Comparison of ENCODE assay signal across 11 cellular contexts in genomic region chr22:50612715-50613221, GRCh38. TPM values are rescaled to one million over a fixed set of nuclear protein-coding genes. Genes with fewer than 3 reads are reported as not detected.
DNase-seq lines count a peak whose midpoint lies in the region; ATAC-seq, FAIRE-seq and TF ChIP-seq lines count a peak whose summit lies in the region.
"Had no signal": no experiment of that assay in that cellular context is flagged by ENCODE, and none has a peak within 500 bp of the region (broad histone marks: within the 10 kb centered on the region; RNA-seq: fewer than 3 reads in every experiment).

No MANE protein-coding gene starts in this region.

- no peaks in the 10 kb centered on the region for H3K79me2 ChIP-seq in smooth muscle cell (ENCODE audit: low read depth)

- WGBS in pancreas, 2 donors: 43 to 49% methylated on average over 16 to 22 of the region's 22 CpGs
- 64% methylated on average over 11 of the region's 22 CpGs for WGBS in smooth muscle cell (ENCODE audit: low lambda C conversion rate)

- H3K9me3 ChIP-seq in pancreas (no peaks in the 10 kb centered on the region), smooth muscle cell (replicated peaks; ENCODE audit: low read depth) (no peaks in the 10 kb centered on the region)

- H3K27me3 ChIP-seq in pancreas (no peaks in the 10 kb centered on the region), smooth muscle cell (ENCODE audit: low read depth) (peaks cover 3% of the 10 kb centered on the region)

- intact Hi-C loops in activated CD4-positive, alpha-beta T cell treated with anti-CD3 and anti-CD28 coated beads for 36 hours (cut with DNase I, micrococcal nuclease): loop anchor here in 1 of 2 experiments (1.0 kb wide), 1 partner anchor 16 kb away; the partner anchor contains the start of gene ARSA
- intact Hi-C loops in pancreas (cut with DNase I): loop anchor here in 1 of 3 donors (10.0 kb wide), 1 partner anchor 348 kb away; the partner anchor contains the start of gene MAPK12

- H3K4me1 ChIP-seq in pancreas: no peaks in the 10 kb centered on the region
- no peaks in the 10 kb centered on the region for H3K4me1 ChIP-seq in smooth muscle cell (ENCODE audit: low read depth)

- peaks cover 7% of the 10 kb centered on the region for H3K27me3 Mint-ChIP-seq in activated CD4-positive, alpha-beta T cell treated with anti-CD3 and anti-CD28 coated beads for 36 hours
- H3K27me3 Mint-ChIP-seq in effector memory CD8-positive, alpha-beta T cell: peaks cover 22 to 60% of the 10 kb centered on the region in 2 donors

- H2AFZ ChIP-seq in smooth muscle cell (ENCODE audit: low read depth): no peak overlapping the region

- ATAC-seq in activated CD4-positive, alpha-beta T cell treated with anti-CD3 and anti-CD28 coated beads for 36 hours: peak; percentile 81
- peak; percentile 17 for ATAC-seq in effector memory CD8-positive, alpha-beta T cell (replicated peaks)
- peak in 3 of 4 donors; percentile 58 to 64 (median 60) for ATAC-seq in pancreas
- no peak for ATAC-seq in HG03457 (IDR thresholded peaks at IDR 0.05; ENCODE audit: unreplicated experiment)

- no peak for FAIRE-seq in pancreas (lab: Jason Lieb, UNC)

- no peaks in the 10 kb centered on the region for H3K36me3 Mint-ChIP-seq in activated CD4-positive, alpha-beta T cell treated with anti-CD3 and anti-CD28 coated beads for 36 hours (ENCODE audit: low read depth)
- H3K36me3 Mint-ChIP-seq in effector memory CD8-positive, alpha-beta T cell (ENCODE audit: insufficient read depth): peaks cover 9% of the 10 kb centered on the region
- H3K36me3 Mint-ChIP-seq: activated naive CD4-positive, alpha-beta T cell treated with anti-CD3 and anti-CD28 coated beads, Interleukin-2, amount 50 U/mL, for 24 hours had no signal

- no peak overlapping the region for H3K27ac Mint-ChIP-seq in activated CD4-positive, alpha-beta T cell treated with anti-CD3 and anti-CD28 coated beads for 36 hours
- H3K27ac Mint-ChIP-seq in effector memory CD8-positive, alpha-beta T cell: no peak overlapping the region
- H3K27ac Mint-ChIP-seq: activated naive CD4-positive, alpha-beta T cell treated with anti-CD3 and anti-CD28 coated beads, Interleukin-2, amount 50 U/mL, for 24 hours had no signal

- no peaks in the 10 kb centered on the region for H3F3A ChIP-seq in smooth muscle cell (ENCODE audit: low read depth)

- CTCF ChIA-PET in activated CD4-positive, alpha-beta T cell treated with anti-CD3 and anti-CD28 coated beads for 36 hours (lab: Charles Lee): interaction anchor here (1.2 kb wide), 1 partner anchor 50 kb away, joined by 4 read pairs; the partner anchor contains the start of gene SYCE3

- H3K9me3 Mint-ChIP-seq in activated CD4-positive, alpha-beta T cell treated with anti-CD3 and anti-CD28 coated beads for 36 hours (ENCODE audit: low read depth): no peaks in the 10 kb centered on the region
- no peaks in the 10 kb centered on the region for H3K9me3 Mint-ChIP-seq in effector memory CD8-positive, alpha-beta T cell
- H3K9me3 Mint-ChIP-seq: activated naive CD4-positive, alpha-beta T cell treated with anti-CD3 and anti-CD28 coated beads, Interleukin-2, amount 50 U/mL, for 24 hours had no signal

- no peak overlapping the region for H3K4me3 Mint-ChIP-seq in activated CD4-positive, alpha-beta T cell treated with anti-CD3 and anti-CD28 coated beads for 36 hours
- peak overlapping the region in 1 of 2 donors; percentile 29 for H3K4me3 Mint-ChIP-seq in effector memory CD8-positive, alpha-beta T cell
- H3K4me3 Mint-ChIP-seq: activated naive CD4-positive, alpha-beta T cell treated with anti-CD3 and anti-CD28 coated beads, Interleukin-2, amount 50 U/mL, for 24 hours; IgD-negative memory B cell had no signal

- TF ChIP-seq CTCF in pancreas (IDR thresholded peaks at IDR 0.05): no peak
- no peak for TF ChIP-seq CTCF in smooth muscle cell (IDR thresholded peaks at IDR 0.05; ENCODE audit: borderline replicate concordance, insufficient read depth, poor library complexity, severe bottlenecking)

- no peak overlapping the region for H3K4me2 ChIP-seq in smooth muscle cell

- H3K9ac ChIP-seq in smooth muscle cell (ENCODE audit: low read depth): no peak overlapping the region

- no peaks in the 10 kb centered on the region for H4K20me1 ChIP-seq in smooth muscle cell (ENCODE audit: low read depth)

- H3K27ac ChIP-seq in pancreas: no peak overlapping the region
- H3K27ac ChIP-seq in smooth muscle cell (ENCODE audit: low read depth): no peak overlapping the region

- peak; percentile 53 for DNase-seq in activated CD4-positive, alpha-beta T cell treated with anti-CD3 and anti-CD28 coated beads for 36 hours
- no peak for DNase-seq in activated CD4-positive, alpha-beta T cell treated with anti-CD3 and anti-CD28 coated beads, Interleukin-2, amount 50 U/mL, for 48 hours
- peak; percentile 51 for DNase-seq in NCI-H1048 (lab: John Stamatoyannopoulos, UW)
- no peak for DNase-seq in effector memory CD8-positive, alpha-beta T cell
- peak in 1 of 6 donors; percentile 12 for DNase-seq in pancreas
- DNase-seq in smooth muscle cell (lab: John Stamatoyannopoulos, UW; ENCODE audit: unreplicated experiment): no peak
- no peak for DNase-seq in NCI-H1105 treated with DMSO at 0.1 percent for 48 hours (lab: John Stamatoyannopoulos, UW)

- POLR2A ChIA-PET in activated CD4-positive, alpha-beta T cell treated with anti-CD3 and anti-CD28 coated beads for 36 hours (lab: Charles Lee): no interaction called here

- H3K4me3 ChIP-seq in pancreas (no peak overlapping the region), smooth muscle cell (no peak overlapping the region)

- H3K36me3 ChIP-seq in pancreas: no peaks in the 10 kb centered on the region
- H3K36me3 ChIP-seq in smooth muscle cell (ENCODE audit: low read depth): no peaks in the 10 kb centered on the region

- H3K4me1 Mint-ChIP-seq in activated CD4-positive, alpha-beta T cell treated with anti-CD3 and anti-CD28 coated beads for 36 hours: peaks cover 4% of the 10 kb centered on the region
- H3K4me1 Mint-ChIP-seq in effector memory CD8-positive, alpha-beta T cell (ENCODE audit: low read depth in 2 of 2): peaks cover 0 to 2% of the 10 kb centered on the region in 2 donors

RNA-seq across cellular contexts. Expression of gene MAPK8IP2, which starts 12.2 kb away (rescaled TPM):
- under 1 TPM; 0.14 TPM for total RNA-seq in activated CD4-positive, alpha-beta T cell treated with anti-CD3 and anti-CD28 coated beads for 36 hours
- 1 to 10 TPM; 1.4 to 3.0 (median 2.3) TPM for total RNA-seq in pancreas
- 10 to 100 TPM in 1 of 2 donors, 1 to 10 TPM in 1; 3.3 to 10.0 TPM for polyA plus RNA-seq in pancreas
- 0.63 TPM in 2 replicates for total RNA-seq in smooth muscle cell
- 1.2 and 1.5 TPM in 2 replicates for polyA plus RNA-seq in smooth muscle cell
- polyA plus RNA-seq: IgD-negative memory B cell had no signal

RNA-seq across cellular contexts. Expression of gene ARSA, which starts 15.2 kb away (rescaled TPM):
- 10 to 100 TPM; 14.9 to 15.4 TPM for total RNA-seq in activated CD4-positive, alpha-beta T cell treated with anti-CD3 and anti-CD28 coated beads for 36 hours
- total RNA-seq in pancreas (10 to 100 TPM; 21.9 to 36.2 (median 27.2) TPM), smooth muscle cell (16.6 and 19.9 TPM in 2 replicates)
- polyA plus RNA-seq in pancreas (100 to 1,000 TPM in 1 of 2 donors, 10 to 100 TPM in 1; 87.1 to 119 TPM), smooth muscle cell (16.6 and 17.7 TPM in 2 replicates)

RNA-seq across cellular contexts. Expression of gene CHKB, which starts 30.1 kb away (rescaled TPM):
- total RNA-seq in activated CD4-positive, alpha-beta T cell treated with anti-CD3 and anti-CD28 coated beads for 36 hours: 10 to 100 TPM; 68.2 to 79.7 TPM
- total RNA-seq in pancreas: 10 to 100 TPM; 20.4 to 55.5 (median 28.3) TPM
- polyA plus RNA-seq in pancreas: 100 to 1,000 TPM; 236 to 283 TPM
- total RNA-seq in smooth muscle cell: 33.6 and 35.2 TPM in 2 replicates
- 62.8 and 64.8 TPM in 2 replicates for polyA plus RNA-seq in smooth muscle cell

RNA-seq across cellular contexts. Expression of gene CPT1B, which starts 34.5 kb away (rescaled TPM):
- total RNA-seq in activated CD4-positive, alpha-beta T cell treated with anti-CD3 and anti-CD28 coated beads for 36 hours: 10 to 100 TPM; 42.5 to 51.4 TPM
- total RNA-seq in pancreas (10 to 100 TPM in 3 of 6 donors, 1 to 10 TPM in 3; 7.2 to 26.8 (median 10.1) TPM), smooth muscle cell (13.1 and 19.3 TPM in 2 replicates)
- polyA plus RNA-seq in pancreas (10 to 100 TPM; 59.7 to 87.0 TPM), smooth muscle cell (20.7 and 38.3 TPM in 2 replicates)

RNA-seq across cellular contexts. Expression of gene SYCE3, which starts 50.0 kb away (rescaled TPM):
- total RNA-seq in activated CD4-positive, alpha-beta T cell treated with anti-CD3 and anti-CD28 coated beads for 36 hours: 1 to 10 TPM; 3.8 TPM
- total RNA-seq in pancreas: under 1 TPM in 1 of 6 donors, not detected in 5; 0.63 TPM
- polyA plus RNA-seq in pancreas: under 1 TPM; 0.45 to 0.80 TPM
- total RNA-seq in smooth muscle cell: not detected in 2 replicates
- polyA plus RNA-seq in smooth muscle cell: not detected in 2 replicates
- total RNA-seq: dermis microvascular lymphatic vessel endothelial cell had no signal
- polyA plus RNA-seq: IgD-negative memory B cell had no signal

Comparison
In these comparisons a context has a peak if more than half of its experiments do, and no peak if none do; other contexts are left out.
1. DNase-seq: peak in activated CD4-positive, alpha-beta T cell treated with anti-CD3 and anti-CD28 coated beads for 36 hours (single experiment) and NCI-H1048 (single experiment); none in activated CD4-positive, alpha-beta T cell treated with anti-CD3 and anti-CD28 coated beads, Interleukin-2, amount 50 U/mL, for 48 hours (0 of 2), effector memory CD8-positive, alpha-beta T cell (0 of 3), smooth muscle cell (single experiment) and NCI-H1105 treated with DMSO at 0.1 percent for 48 hours (single experiment).